8 cellular contexts compared by ENCODE assay signal in genomic region chr1:203628997-203629508, GRCh38. TPM values are rescaled to one million over a fixed set of nuclear protein-coding genes. Genes with fewer than 3 reads are reported as not detected.
DNase-seq lines count a peak whose midpoint lies in the region; ATAC-seq and TF ChIP-seq lines count a peak whose summit lies in the region.

No MANE protein-coding gene starts in this region.

- TF ChIP-seq RAD21 in SK-N-SH (IDR thresholded peaks at IDR 0.05; ENCODE audit: low read length) = no peak

- H3K36me3 Mint-ChIP-seq in activated T-cell treated with anti-CD3 and anti-CD28 coated beads, Interleukin-2, amount 50 U/mL, for 72 hours (ENCODE audit: insufficient read depth in 2 of 2) = peaks cover 0 to 13% of the 10 kb centered on the region in 2 donors
- H3K36me3 Mint-ChIP-seq in stimulated activated naive B cell treated with anti-CD40 and anti-IgM and Interleukin-4, amounts not matched to agents 10 μg/mL and 1 μg/mL and 100 μg/mL, for 72 hours = no peaks in the 10 kb centered on the region

- H3K4me3 ChIP-seq in SK-N-SH (ENCODE audit: low read depth in 2 of 2, low read length in 1 of 2) = peak overlapping the region; percentile 73 to 98; a peak in 3 of 4 replicates
- peak overlapping the region; percentile 52 for H3K4me3 ChIP-seq in iPS-11a (ENCODE audit: low read depth, low read length)

- CTCF ChIA-PET in SK-N-SH (lab: Yijun Ruan, JAX) = interaction anchor here (4.6 kb wide), 1 partner anchor 73 kb away, joined by 88 read pairs; no protein-coding TSS in a partner anchor

- TF ChIP-seq CTCF in SK-N-SH (IDR thresholded peaks at IDR 0.05) = no peak

- 91% methylated on average over 15 of the region's 24 CpGs for WGBS in SK-N-SH (ENCODE audit: low lambda C conversion rate)

- H3K4me3 Mint-ChIP-seq in activated T-cell treated with anti-CD3 and anti-CD28 coated beads, Interleukin-2, amount 50 U/mL, for 72 hours = peak overlapping the region; percentile 95
- peak overlapping the region; percentile 86 for H3K4me3 Mint-ChIP-seq in stimulated activated naive B cell treated with anti-CD40 and anti-IgM and Interleukin-4, amounts not matched to agents 10 μg/mL and 1 μg/mL and 100 μg/mL, for 72 hours

- H3K9ac ChIP-seq in SK-N-SH = peak overlapping the region; percentile 93

- peaks cover 74% of the 10 kb centered on the region for H3K79me2 ChIP-seq in SK-N-SH (ENCODE audit: insufficient read depth)

- no peaks in the 10 kb centered on the region for H3K27me3 Mint-ChIP-seq in activated T-cell treated with anti-CD3 and anti-CD28 coated beads, Interleukin-2, amount 50 U/mL, for 72 hours (ENCODE audit: low read depth)
- H3K27me3 Mint-ChIP-seq in stimulated activated naive B cell treated with anti-CD40 and anti-IgM and Interleukin-4, amounts not matched to agents 10 μg/mL and 1 μg/mL and 100 μg/mL, for 72 hours = peaks cover 0 to 5% of the 10 kb centered on the region in 2 donors

- POLR2A ChIA-PET in SK-N-SH (lab: Yijun Ruan, JAX) = interaction anchor here (0.6 kb wide), 1 partner anchor 233 kb away, joined by 3 read pairs; no protein-coding TSS in a partner anchor

- peaks cover 0 to 15% of the 10 kb centered on the region in 2 experiments for H3K36me3 ChIP-seq in SK-N-SH (replicated peaks in 1 of 2; ENCODE audit: control insufficient read depth in 1 of 2, insufficient read depth in 2 of 2, low read length in 1 of 2)

- peaks cover 79% of the 10 kb centered on the region for H3K4me1 Mint-ChIP-seq in activated T-cell treated with anti-CD3 and anti-CD28 coated beads, Interleukin-2, amount 50 U/mL, for 72 hours (ENCODE audit: low read depth)
- H3K4me1 Mint-ChIP-seq in stimulated activated naive B cell treated with anti-CD40 and anti-IgM and Interleukin-4, amounts not matched to agents 10 μg/mL and 1 μg/mL and 100 μg/mL, for 72 hours = peaks cover 41 to 54% of the 10 kb centered on the region in 2 donors

- no peaks in the 10 kb centered on the region for H3K9me3 ChIP-seq in SK-N-SH

- DNase-seq in SK-N-SH (no peak), GOT3 (lab: John Stamatoyannopoulos, UW) (no peak)
- DNase-seq in activated T-cell treated with anti-CD3 and anti-CD28 coated beads, Interleukin-2, amount 50 U/mL, for 72 hours = peak in 1 of 2 donors; percentile 29
- no peak for DNase-seq in stimulated activated naive B cell treated with anti-CD40 and anti-IgM and Interleukin-4, amounts not matched to agents 10 μg/mL and 1 μg/mL and 100 μg/mL, for 72 hours
- DNase-seq in activated CD4-positive, alpha-beta T cell treated with anti-CD3 and anti-CD28 coated beads for 48 hours = no peak

- H3K9me3 Mint-ChIP-seq in activated T-cell treated with anti-CD3 and anti-CD28 coated beads, Interleukin-2, amount 50 U/mL, for 72 hours = no peaks in the 10 kb centered on the region
- no peaks in the 10 kb centered on the region for H3K9me3 Mint-ChIP-seq in stimulated activated naive B cell treated with anti-CD40 and anti-IgM and Interleukin-4, amounts not matched to agents 10 μg/mL and 1 μg/mL and 100 μg/mL, for 72 hours

- no peaks in the 10 kb centered on the region for H3K9me2 ChIP-seq in SK-N-SH

- H3K27ac Mint-ChIP-seq in activated T-cell treated with anti-CD3 and anti-CD28 coated beads, Interleukin-2, amount 50 U/mL, for 72 hours = peak overlapping the region; percentile 73
- peak overlapping the region; percentile 75 for H3K27ac Mint-ChIP-seq in stimulated activated naive B cell treated with anti-CD40 and anti-IgM and Interleukin-4, amounts not matched to agents 10 μg/mL and 1 μg/mL and 100 μg/mL, for 72 hours

- H3K27me3 ChIP-seq in SK-N-SH (ENCODE audit: insufficient read depth) = no peaks in the 10 kb centered on the region

- TF ChIP-seq EP300 in SK-N-SH (IDR thresholded peaks at IDR 0.05; ENCODE audit: borderline replicate concordance in 1 of 2, low read depth in 1 of 2, low read length in 1 of 2) = no peak

- no peak overlapping the region for H2AFZ ChIP-seq in SK-N-SH (ENCODE audit: low read depth)

- H3K27ac ChIP-seq in SK-N-SH (ENCODE audit: low read depth in 2 of 2, low read length in 1 of 2) = no peak overlapping the region; a peak in 2 of 4 replicates

- H4K20me1 ChIP-seq in SK-N-SH (ENCODE audit: insufficient read depth) = peaks cover 47% of the 10 kb centered on the region

- H3K4me2 ChIP-seq in SK-N-SH = peak overlapping the region; percentile 96

- H3K4me1 ChIP-seq in SK-N-SH (ENCODE audit: control insufficient read depth in 1 of 2, insufficient read depth in 2 of 2, low read depth in 1 of 2, low read length in 1 of 2) = peaks cover 25 to 28% of the 10 kb centered on the region in 2 experiments; a peak in 3 of 4 replicates

- H3F3A ChIP-seq in SK-N-SH (replicated peaks; ENCODE audit: insufficient read depth) = peaks cover 4% of the 10 kb centered on the region

- ATAC-seq in SK-N-SH treated with all-trans-retinoic acid at 6 μM for 48 hours = no peak
- no peak for ATAC-seq in activated T-cell treated with anti-CD3 and anti-CD28 coated beads, Interleukin-2, amount 50 U/mL, for 72 hours (replicated peaks in 1 of 2)
- peak; percentile 21 to 26 for ATAC-seq in stimulated activated naive B cell treated with anti-CD40 and anti-IgM and Interleukin-4, amounts not matched to agents 10 μg/mL and 1 μg/mL and 100 μg/mL, for 72 hours (replicated peaks)
- ATAC-seq in HG02798 (IDR thresholded peaks at IDR 0.05; ENCODE audit: poor library complexity, unreplicated experiment) = no peak

TF ChIP-seq in SK-N-SH, 30 proteins besides CTCF, POLR2A, EP300 and RAD21 (continues in another document):
- no peak for TF ChIP-seq IRF3 (IDR thresholded peaks at IDR 0.05; ENCODE audit: low read depth, low read length)
- no peak for TF ChIP-seq FOXM1 (IDR thresholded peaks at IDR 0.05; ENCODE audit: low read depth)
- TF ChIP-seq NRF1 (IDR thresholded peaks at IDR 0.05; ENCODE audit: low read depth, low read length) = no peak
- no peak for TF ChIP-seq ELF1 (IDR thresholded peaks at IDR 0.05)
- no peak for TF ChIP-seq TAF1 (IDR thresholded peaks at IDR 0.05; ENCODE audit: borderline replicate concordance, low read depth, low read length)
- TF ChIP-seq TEAD4 (IDR thresholded peaks at IDR 0.05; ENCODE audit: borderline replicate concordance, insufficient read depth) = no peak
- TF ChIP-seq GABPA (IDR thresholded peaks at IDR 0.05; ENCODE audit: low read depth) = no peak

TF ChIP-seq in SK-N-SH treated with all-trans-retinoic acid at 6 μM for 48 hours, 23 proteins besides CTCF, POLR2A, EP300 and RAD21:
- TF ChIP-seq ARNTL (CRISPR knock-in tag; IDR thresholded peaks at IDR 0.05; ENCODE audit: borderline replicate concordance, low read depth) = no peak

RNA-seq across cellular contexts. Expression of gene ATP2B4, which starts 2.4 kb away (rescaled TPM):
- 96.1 and 144 TPM in 2 replicates for polyA plus RNA-seq in SK-N-SH (2012; rRNA removed)
- polyA plus RNA-seq in SK-N-SH (2012; cell fraction: cytosol; rRNA removed) = 88.6 and 104 TPM in 2 replicates
- 164 and 210 TPM in 2 replicates for polyA plus RNA-seq in SK-N-SH (2012; cell fraction: nucleus; rRNA removed)
- total RNA-seq in activated T-cell treated with anti-CD3 and anti-CD28 coated beads, Interleukin-2, amount 50 U/mL, for 72 hours = 10 to 100 TPM; 34.1 to 65.5 TPM

Comparison
In these comparisons a context has a peak if more than half of its experiments do, and no peak if none do; other contexts are left out.
1. ATAC-seq: peak in stimulated activated naive B cell treated with anti-CD40 and anti-IgM and Interleukin-4, amounts not matched to agents 10 μg/mL and 1 μg/mL and 100 μg/mL, for 72 hours (2 of 2); none in SK-N-SH treated with all-trans-retinoic acid at 6 μM for 48 hours (single experiment), activated T-cell treated with anti-CD3 and anti-CD28 coated beads, Interleukin-2, amount 50 U/mL, for 72 hours (0 of 2) and HG02798 (single experiment).